In genomic region chr17:65020284-65020683, GRCh38 we compare ENCODE assay signal across 12 cellular contexts. TPM values are rescaled to one million over a fixed set of nuclear protein-coding genes. Genes with fewer than 3 reads are reported as not detected.
DNase-seq lines count a peak whose midpoint lies in the region; ATAC-seq, FAIRE-seq and TF ChIP-seq lines count a peak whose summit lies in the region.
"Had no signal": no experiment of that assay in that cellular context is flagged by ENCODE, and none has a peak within 500 bp of the region (broad histone marks: within the 10 kb centered on the region; RNA-seq: fewer than 3 reads in every experiment).

No MANE protein-coding gene starts in this region.

- H3K27me3 Mint-ChIP-seq in activated T-helper 2 cell treated with anti-CD3 and anti-CD28 coated beads, Interferon-gamma antibody, Interleukin-2, Interleukin-4, amounts not matched to agents 10 μg/mL and 5 μg/mL and 100 μg/mL, durations not matched to agents 14 hours and 24 hours and 36 hours (ENCODE audit: low read depth), result no peaks in the 10 kb centered on the region

- no peak for TF ChIP-seq RAD21 in HepG2 (CRISPR knock-in tag; IDR thresholded peaks at IDR 0.05)

- H3K4me3 Mint-ChIP-seq in activated T-helper 2 cell treated with anti-CD3 and anti-CD28 coated beads, Interferon-gamma antibody, Interleukin-2, Interleukin-4, amounts not matched to agents 10 μg/mL and 5 μg/mL and 100 μg/mL, durations not matched to agents 14 hours and 24 hours and 36 hours (ENCODE audit: low read depth), result no peak overlapping the region

- H3K4me3 ChIP-seq in HepG2 (replicated peaks in 1 of 3; ENCODE audit: insufficient read depth in 1 of 3, low read depth in 2 of 3, low read length in 3 of 3), result no peak overlapping the region
- no peak overlapping the region for H3K4me3 ChIP-seq in right lobe of liver
- H3K4me3 ChIP-seq in fibroblast of villous mesenchyme (ENCODE audit: low read depth, low read length), result no peak overlapping the region
- no peak overlapping the region for H3K4me3 ChIP-seq in upper lobe of right lung
- H3K4me3 ChIP-seq: skin epidermis had no signal

- DNase-seq in HepG2 (ENCODE audit: low spot score), result no peak
- DNase-seq in right lobe of liver, result no peak
- DNase-seq in SIG-M5 treated with dmso at 0.1 percent for 504 hours (lab: John Stamatoyannopoulos, UW; ENCODE audit: unreplicated experiment), result peak; percentile 83
- peak; percentile 97 for DNase-seq in fibroblast of villous mesenchyme (ENCODE audit: low read depth)
- no peak for DNase-seq in upper lobe of right lung
- DNase-seq in mesenteric fat pad (ENCODE audit: low spot score), result no peak
- no peak for DNase-seq in activated T-helper 2 cell treated with anti-CD3 and anti-CD28 coated beads, Interferon-gamma antibody, Interleukin-2, Interleukin-4, amounts not matched to agents 10 μg/mL and 5 μg/mL and 100 μg/mL, durations not matched to agents 14 hours and 24 hours and 36 hours (ENCODE audit: low spot score)
- DNase-seq: BE2C, kidney glomerular epithelial cell, NCI-H1930 had no signal

- ATAC-seq in HepG2 (no peak), right lobe of liver (no peak), upper lobe of right lung (peak; percentile 64), HG03460 (IDR thresholded peaks at IDR 0.05; ENCODE audit: unreplicated experiment) (no peak)

- H3K4me2 ChIP-seq in HepG2 (ENCODE audit: low read depth, low read length), result no peak overlapping the region

- H3K9me3 Mint-ChIP-seq in activated T-helper 2 cell treated with anti-CD3 and anti-CD28 coated beads, Interferon-gamma antibody, Interleukin-2, Interleukin-4, amounts not matched to agents 10 μg/mL and 5 μg/mL and 100 μg/mL, durations not matched to agents 14 hours and 24 hours and 36 hours, result no peaks in the 10 kb centered on the region

- TF ChIP-seq EP300 in HepG2 (IDR thresholded peaks at IDR 0.05; ENCODE audit: low read depth in 2 of 2, low read length in 2 of 2) (no peak), HepG2 (CRISPR knock-in tag; IDR thresholded peaks at IDR 0.05; ENCODE audit: borderline replicate concordance) (no peak)

- FAIRE-seq in HepG2 (lab: Jason Lieb, UNC), result no peak

- H3K4me1 ChIP-seq in HepG2 (ENCODE audit: insufficient read depth, low read length), result peaks cover 48% of the 10 kb centered on the region
- H3K4me1 ChIP-seq in right lobe of liver, result peaks cover 0 to 73% (median 24%) of the 10 kb centered on the region in 4 donors
- peaks cover 70% of the 10 kb centered on the region for H3K4me1 ChIP-seq in upper lobe of right lung

- no peak overlapping the region for H3K27ac ChIP-seq in HepG2 (ENCODE audit: extremely low read length, insufficient read depth, low read length)
- H3K27ac ChIP-seq in right lobe of liver, result no peak overlapping the region
- H3K27ac ChIP-seq in upper lobe of right lung, result no peak overlapping the region

- POLR2A ChIA-PET in HepG2 (lab: Yijun Ruan, JAX), result interaction anchor here (2.1 to 2.6 kb wide), 2 partner anchors 36 to 45 kb away, joined by 6 to 7 read pairs; partner anchors contain the start of gene GNA13

- intact Hi-C loops in HepG2 (cut with micrococcal nuclease; ENCODE audit: unreplicated experiment), result no loop called here
- intact Hi-C loops in right lobe of liver (cut with DNase I), result no loop called here
- intact Hi-C loops in upper lobe of right lung (cut with DNase I), result no loop called here
- intact Hi-C loops in activated T-helper 2 cell treated with anti-CD3 and anti-CD28 coated beads, Interferon-gamma antibody, Interleukin-2, Interleukin-4, amounts not matched to agents 10 μg/mL and 5 μg/mL and 100 μg/mL, durations not matched to agents 14 hours and 24 hours and 36 hours (cut with micrococcal nuclease), result no loop called here

- H3K4me1 Mint-ChIP-seq in activated T-helper 2 cell treated with anti-CD3 and anti-CD28 coated beads, Interferon-gamma antibody, Interleukin-2, Interleukin-4, amounts not matched to agents 10 μg/mL and 5 μg/mL and 100 μg/mL, durations not matched to agents 14 hours and 24 hours and 36 hours (ENCODE audit: low read depth), result peaks cover 56% of the 10 kb centered on the region

- no peaks in the 10 kb centered on the region for H3K27me3 ChIP-seq in HepG2 (ENCODE audit: control insufficient read depth in 1 of 2, insufficient read depth in 2 of 2, low read length in 2 of 2)
- H3K27me3 ChIP-seq in right lobe of liver, result no peaks in the 10 kb centered on the region
- no peaks in the 10 kb centered on the region for H3K27me3 ChIP-seq in upper lobe of right lung
- H3K27me3 ChIP-seq: BE2C had no signal

- peaks cover 15% of the 10 kb centered on the region; the same call in 1 of the 2 replicates for H4K20me1 ChIP-seq in HepG2 (ENCODE audit: insufficient read depth, low read length)

- H2AFZ ChIP-seq in HepG2 (ENCODE audit: low read length), result no peak overlapping the region

- no peak overlapping the region for H3K9ac ChIP-seq in HepG2 (ENCODE audit: insufficient read depth, low read depth, low read length)

- peaks cover 71% of the 10 kb centered on the region for H3K36me3 Mint-ChIP-seq in activated T-helper 2 cell treated with anti-CD3 and anti-CD28 coated beads, Interferon-gamma antibody, Interleukin-2, Interleukin-4, amounts not matched to agents 10 μg/mL and 5 μg/mL and 100 μg/mL, durations not matched to agents 14 hours and 24 hours and 36 hours (ENCODE audit: low read depth)

- BruUV-seq in HepG2 (replicated peaks; lab: Mats Ljungman, UMichigan), result no TSS peak

- no peak overlapping the region for H3K27ac Mint-ChIP-seq in activated T-helper 2 cell treated with anti-CD3 and anti-CD28 coated beads, Interferon-gamma antibody, Interleukin-2, Interleukin-4, amounts not matched to agents 10 μg/mL and 5 μg/mL and 100 μg/mL, durations not matched to agents 14 hours and 24 hours and 36 hours

- CTCF ChIA-PET in HepG2 (lab: Yijun Ruan, JAX; ENCODE audit: low intra/inter-chr PET ratio, low total read pairs), result no interaction called here

- no peak for TF ChIP-seq CTCF in HepG2 (CRISPR knock-in tag; IDR thresholded peaks at IDR 0.05)
- no peak for TF ChIP-seq CTCF in right lobe of liver (IDR thresholded peaks at IDR 0.05)
- no peak for TF ChIP-seq CTCF in fibroblast of villous mesenchyme (IDR thresholded peaks at IDR 0.05; ENCODE audit: insufficient read depth, low read depth, low read length)
- TF ChIP-seq CTCF in upper lobe of right lung (IDR thresholded peaks at IDR 0.05), result no peak

- WGBS in HepG2 (ENCODE audit: low lambda C conversion rate), result 96% methylated on average over 3 of the region's 3 CpGs
- WGBS in right lobe of liver (ENCODE audit: insufficient coverage, low coverage, low lambda C conversion rate, missing lambda C conversion rate), result 40% methylated on average over 3 of the region's 3 CpGs

- H3K9me3 ChIP-seq in HepG2 (ENCODE audit: low read length) (no peaks in the 10 kb centered on the region), right lobe of liver (no peaks in the 10 kb centered on the region), upper lobe of right lung (no peaks in the 10 kb centered on the region)
- H3K9me3 ChIP-seq: BE2C had no signal

- H3K36me3 ChIP-seq in HepG2 (replicated peaks in 1 of 2; ENCODE audit: control insufficient read depth in 1 of 2, insufficient read depth in 2 of 2, low read length in 2 of 2) (peaks cover 2 to 7% of the 10 kb centered on the region in 2 experiments; a peak in 3 of 5 replicates), right lobe of liver (no peaks in the 10 kb centered on the region), upper lobe of right lung (peaks cover 14% of the 10 kb centered on the region)

- H3K79me2 ChIP-seq in HepG2 (ENCODE audit: insufficient read depth, low read length), result peaks cover 58% of the 10 kb centered on the region

- in situ Hi-C loops in HepG2 (cut with HindIII; ENCODE audit: extremely low pct_ligation_motif_present, low pct_unique_long_range_greater_than_20kb), result no loop called here

- TF ChIP-seq POLR2A in HepG2 (IDR thresholded peaks at IDR 0.05; ENCODE audit: insufficient read depth in 1 of 2, low read depth in 2 of 2, low read length in 2 of 2) (no peak), right lobe of liver (IDR thresholded peaks at IDR 0.05) (no peak)

TF ChIP-seq in HepG2, 621 proteins besides CTCF, POLR2A, EP300 and RAD21:
- peak; percentile 67; the same call in 1 of the 2 replicates for TF ChIP-seq CEBPB (IDR thresholded peaks at IDR 0.05; ENCODE audit: borderline replicate concordance, low read depth, low read length)
- no peak for TF ChIP-seq MEIS2 (CRISPR knock-in tag; IDR thresholded peaks at IDR 0.05)

RNA-seq across cellular contexts. Expression of gene GNA13, which starts 36.3 kb away (rescaled TPM):
- total RNA-seq in HepG2 (2016; rRNA removed; fragmentation: Illumina TruSeq; extraction: Trizol) (22.9 and 45.8 TPM in 2 replicates), right lobe of liver (10 to 100 TPM; 10.7 to 70.6 (median 23.4) TPM), fibroblast of villous mesenchyme (62.5 and 82.5 TPM in 2 replicates), upper lobe of right lung (51.3 TPM), mesenteric fat pad (50.9 TPM)
- 8.3 and 10.6 TPM in 2 replicates for total RNA-seq in HepG2 (2016; cell fraction: cytosol; rRNA removed; fragmentation: Illumina TruSeq; extraction: Trizol; ENCODE audit: low read depth)
- 22.8 and 43.0 TPM in 2 replicates for total RNA-seq in HepG2 (2016; cell fraction: insoluble cytoplasmic fraction; rRNA removed; fragmentation: Illumina TruSeq; extraction: Trizol)
- total RNA-seq in HepG2 (2016; cell fraction: membrane; rRNA removed; fragmentation: Illumina TruSeq; extraction: Trizol), result 30.7 and 34.7 TPM in 2 replicates
- 21.1 and 24.0 TPM in 2 replicates for total RNA-seq in HepG2 (2016; cell fraction: nucleus; rRNA removed; fragmentation: Illumina TruSeq; extraction: Trizol)
- 23.7 and 31.0 TPM in 2 replicates for polyA plus RNA-seq in HepG2 (2011; rRNA removed)
- polyA plus RNA-seq in HepG2 (2011; cell fraction: cytosol; rRNA removed), result 13.2 and 21.5 TPM in 2 replicates
- 10.2 and 12.4 TPM in 2 replicates for polyA plus RNA-seq in HepG2 (2011; cell fraction: nucleus; rRNA removed)
- polyA plus RNA-seq in HepG2 (2012), result 26.8 and 27.3 TPM in 2 replicates
- polyA plus RNA-seq in HepG2 (2016; cell fraction: cytosol; fragmentation: Illumina TruSeq; extraction: Trizol; ENCODE audit: low read depth), result 3.4 and 3.6 TPM in 2 replicates
- 41.0 and 43.8 TPM in 2 replicates for polyA plus RNA-seq in HepG2 (2016; cell fraction: insoluble cytoplasmic fraction; fragmentation: Illumina TruSeq; extraction: Trizol; ENCODE audit: low read depth)
- 18.5 and 20.3 TPM in 2 replicates for polyA plus RNA-seq in HepG2 (2016; cell fraction: membrane; fragmentation: Illumina TruSeq; extraction: Trizol; ENCODE audit: low read depth)
- polyA plus RNA-seq in HepG2 (2016; cell fraction: nucleus; fragmentation: Illumina TruSeq; extraction: Trizol; ENCODE audit: insufficient read depth, low read depth), result 24.4 and 25.6 TPM in 2 replicates
- 21.9 and 29.7 TPM in 2 replicates for polyA minus RNA-seq in HepG2 (2011; rRNA and poly(A)+ RNA removed; ENCODE audit: low replicate concordance)
- polyA minus RNA-seq in HepG2 (2011; cell fraction: cytosol; rRNA and poly(A)+ RNA removed), result 37.8 and 38.8 TPM in 2 replicates
- polyA minus RNA-seq in HepG2 (2011; cell fraction: nucleus; rRNA and poly(A)+ RNA removed), result 37.3 and 39.9 TPM in 2 replicates
- total RNA-seq in activated T-helper 2 cell treated with anti-CD3 and anti-CD28 coated beads, Interferon-gamma antibody, Interleukin-2, Interleukin-4, amounts not matched to agents 10 μg/mL and 5 μg/mL and 100 μg/mL, durations not matched to agents 14 hours and 24 hours and 36 hours, result 63.8 and 68.7 TPM in 2 replicates

Comparison
In these comparisons a context has a peak if more than half of its experiments do, and no peak if none do; other contexts are left out.
1. DNase-seq: peak in SIG-M5 treated with dmso at 0.1 percent for 504 hours (single experiment) and fibroblast of villous mesenchyme (single experiment); none in HepG2 (single experiment), right lobe of liver (0 of 3), upper lobe of right lung (single experiment), mesenteric fat pad (single experiment) and activated T-helper 2 cell treated with anti-CD3 and anti-CD28 coated beads, Interferon-gamma antibody, Interleukin-2, Interleukin-4, amounts not matched to agents 10 μg/mL and 5 μg/mL and 100 μg/mL, durations not matched to agents 14 hours and 24 hours and 36 hours (single experiment).